ENCODE assay signal across 8 cellular contexts in genomic region chr2:191321861-191322662, GRCh38.
A peak's percentile ranks its signal among the peaks of the same experiment; 100 is the strongest.
DNase-seq lines count a peak whose midpoint lies in the region; ATAC-seq lines count a peak whose summit lies in the region.

No MANE protein-coding gene starts in this region.

- no peak for ATAC-seq in activated CD8-positive, alpha-beta memory T cell treated with anti-CD3 and anti-CD28 coated beads, Interleukin-2, amount 10 ng/mL, durations not matched to agents 7 days and 5 days
- ATAC-seq in activated CD4-positive, CD25-positive, alpha-beta regulatory T cell treated with anti-CD3 and anti-CD28 coated beads, Interleukin-2, amount 50 U/mL, for 24 hours = no peak

- no peaks in the 10 kb centered on the region for H3K27me3 ChIP-seq in HUES6 (ENCODE audit: control insufficient read depth, insufficient read depth, low read length)

- no peaks in the 10 kb centered on the region for H3K36me3 ChIP-seq in HUES6 (ENCODE audit: control insufficient read depth, insufficient read depth, low read length)

- H3K27ac ChIP-seq in HUES6 (ENCODE audit: low read depth, low read length) = peak overlapping the region; percentile 67; the same call in 1 of the 2 replicates

- H3K4me3 Mint-ChIP-seq in activated CD8-positive, alpha-beta memory T cell treated with anti-CD3 and anti-CD28 coated beads, Interleukin-2, amount 10 ng/mL, durations not matched to agents 7 days and 5 days = no peak overlapping the region

- H3K9ac ChIP-seq in HUES6 (ENCODE audit: low read length) = no peak overlapping the region

- CTCF ChIA-PET in activated CD8-positive, alpha-beta memory T cell treated with anti-CD3 and anti-CD28 coated beads, Interleukin-2, amount 10 ng/mL, durations not matched to agents 7 days and 5 days (lab: Charles Lee) = no interaction called here

- H3K9me3 ChIP-seq in HUES6 (ENCODE audit: control insufficient read depth, insufficient read depth, low read depth, low read length) = peaks cover 11% of the 10 kb centered on the region; the same call in 1 of the 2 replicates

- peaks cover 54% of the 10 kb centered on the region for H3K4me1 ChIP-seq in HUES6 (ENCODE audit: control insufficient read depth, insufficient read depth, low read length)

- peaks cover 4% of the 10 kb centered on the region for H3K36me3 Mint-ChIP-seq in activated CD8-positive, alpha-beta memory T cell treated with anti-CD3 and anti-CD28 coated beads, Interleukin-2, amount 10 ng/mL, durations not matched to agents 7 days and 5 days

- peaks cover 26% of the 10 kb centered on the region for H3K27me3 Mint-ChIP-seq in activated CD8-positive, alpha-beta memory T cell treated with anti-CD3 and anti-CD28 coated beads, Interleukin-2, amount 10 ng/mL, durations not matched to agents 7 days and 5 days

- no peak overlapping the region for H3K4me3 ChIP-seq in HUES6 (ENCODE audit: low read depth, low read length)

- H3K4me1 Mint-ChIP-seq in activated CD8-positive, alpha-beta memory T cell treated with anti-CD3 and anti-CD28 coated beads, Interleukin-2, amount 10 ng/mL, durations not matched to agents 7 days and 5 days = peaks cover 17% of the 10 kb centered on the region

- peak; percentile 45 for DNase-seq in activated CD8-positive, alpha-beta memory T cell treated with anti-CD3 and anti-CD28 coated beads, Interleukin-2, amount 10 ng/mL, durations not matched to agents 7 days and 5 days
- DNase-seq in activated CD8-positive, alpha-beta memory T cell treated with anti-CD3 and anti-CD28 coated beads, Interleukin-2, amount 50 U/mL, for 48 hours = no peak
- DNase-seq in UCSD-AML1 (lab: John Stamatoyannopoulos, UW; ENCODE audit: unreplicated experiment) = peak; percentile 47
- peak; percentile 76 for DNase-seq in iPS DF 19.7 (ENCODE audit: low read depth, low spot score)
- DNase-seq in HT-29 (ENCODE audit: low spot score) = no peak
- no peak for DNase-seq in NCI-H1436 (lab: John Stamatoyannopoulos, UW)

- peaks cover 6% of the 10 kb centered on the region for H3K9me3 Mint-ChIP-seq in activated CD8-positive, alpha-beta memory T cell treated with anti-CD3 and anti-CD28 coated beads, Interleukin-2, amount 10 ng/mL, durations not matched to agents 7 days and 5 days (ENCODE audit: low read depth)

- peak overlapping the region; percentile 24 for H3K27ac Mint-ChIP-seq in activated CD8-positive, alpha-beta memory T cell treated with anti-CD3 and anti-CD28 coated beads, Interleukin-2, amount 10 ng/mL, durations not matched to agents 7 days and 5 days

Comparison
In these comparisons a context has a peak if more than half of its experiments do, and no peak if none do; other contexts are left out.
1. DNase-seq: peak in activated CD8-positive, alpha-beta memory T cell treated with anti-CD3 and anti-CD28 coated beads, Interleukin-2, amount 10 ng/mL, durations not matched to agents 7 days and 5 days (single experiment), UCSD-AML1 (single experiment) and iPS DF 19.7 (single experiment); none in activated CD8-positive, alpha-beta memory T cell treated with anti-CD3 and anti-CD28 coated beads, Interleukin-2, amount 50 U/mL, for 48 hours (single experiment), HT-29 (single experiment) and NCI-H1436 (single experiment).